In the genomic region with DNA sequence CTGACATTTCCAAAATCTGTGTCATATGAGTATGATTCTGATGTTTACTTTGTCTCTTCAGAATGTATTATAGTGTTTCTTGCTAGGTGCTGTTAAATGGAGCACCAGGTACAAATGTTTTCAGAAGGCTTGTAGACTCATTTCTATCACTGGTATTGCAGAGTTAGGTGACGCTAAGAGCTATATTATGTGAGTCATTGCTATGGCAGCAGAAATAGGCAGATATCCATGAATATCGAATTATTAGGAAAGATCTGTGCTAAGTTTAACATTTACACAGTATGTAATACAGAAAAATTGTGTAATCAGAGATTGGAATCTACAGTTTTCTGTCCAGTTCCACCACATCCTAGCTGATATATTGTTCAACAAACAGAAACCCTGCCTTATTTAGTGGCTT, we compare ENCODE assay signal across 24 cellular contexts.
"Had no signal": no experiment of that assay in that cellular context is flagged by ENCODE, and none has a peak within 500 bp of the region (broad histone marks: within the 10 kb centered on the region; RNA-seq: fewer than 3 reads in every experiment).

No MANE protein-coding gene starts in this region.

- H3K27ac Mint-ChIP-seq: endodermal cell; naive thymus-derived CD4-positive, alpha-beta T cell; nephron progenitor cell; stimulated activated memory B cell treated with anti-CD40 and anti-IgM and Interleukin-4, amounts not matched to agents 10 μg/mL and 1 μg/mL and 100 μg/mL, for 72 hours; stimulated activated naive CD8-positive, alpha-beta T cell treated with anti-CD3 and anti-CD28 coated beads, Interleukin-15, Interleukin-2, amounts not matched to agents 100 ng/mL and 50 ng/mL, for 24 hours had no signal

- H3K36me3 Mint-ChIP-seq: naive thymus-derived CD4-positive, alpha-beta T cell; stimulated activated memory B cell treated with anti-CD40 and anti-IgM and Interleukin-4, amounts not matched to agents 10 μg/mL and 1 μg/mL and 100 μg/mL, for 72 hours had no signal

- H3K79me2 ChIP-seq: parathyroid adenoma had no signal

- H3K9me3 Mint-ChIP-seq: endodermal cell, nephron progenitor cell had no signal

- DNase-seq: colonic mucosa; dermis blood vessel endothelial cell; effector CD4-positive, alpha-beta T cell; endodermal cell; glutamatergic neuron; left colon; left ventricle myocardium superior; mesendoderm; naive thymus-derived CD4-positive, alpha-beta T cell; nephron progenitor cell; psoas muscle; retina; right lobe of liver; spleen; stimulated activated CD4-positive, alpha-beta T cell treated with anti-CD3 and anti-CD28 coated beads, Interleukin-15, amount 100 ng/mL, for 24 hours; stimulated activated CD4-positive, alpha-beta T cell treated with anti-CD3 and anti-CD28 coated beads, Interleukin-1b, Interleukin-23, amount 100 ng/mL, for 48 hours; stimulated activated CD4-positive, alpha-beta T cell treated with anti-CD3 and anti-CD28 coated beads, Interleukin-4, amount 100 ng/mL, for 24 hours; tibial artery; upper lobe of left lung; uterus had no signal

- H3K9me3 ChIP-seq: colonic mucosa, gastroesophageal sphincter, psoas muscle, right lobe of liver, spleen, tibial artery, upper lobe of left lung, uterus had no signal

- H3K27me3 ChIP-seq: colonic mucosa, gastroesophageal sphincter, right lobe of liver, spleen, tibial artery, upper lobe of left lung, uterus had no signal

- H3K4me1 ChIP-seq: colonic mucosa, gastroesophageal sphincter, parathyroid adenoma, psoas muscle, right lobe of liver, spleen, tibial artery, upper lobe of left lung, uterus had no signal

- H3K27ac ChIP-seq: colonic mucosa, gastroesophageal sphincter, parathyroid adenoma, psoas muscle, right lobe of liver, spleen, tibial artery, upper lobe of left lung, uterus had no signal

- H3K9ac ChIP-seq: parathyroid adenoma had no signal

- H3K4me3 ChIP-seq: colonic mucosa, gastroesophageal sphincter, psoas muscle, right lobe of liver, spleen, tibial artery, upper lobe of left lung, uterus had no signal

- H2AFZ ChIP-seq: parathyroid adenoma had no signal

- H3K4me1 Mint-ChIP-seq: endodermal cell; naive thymus-derived CD4-positive, alpha-beta T cell; nephron progenitor cell; stimulated activated memory B cell treated with anti-CD40 and anti-IgM and Interleukin-4, amounts not matched to agents 10 μg/mL and 1 μg/mL and 100 μg/mL, for 72 hours had no signal

- H3K36me3 ChIP-seq: colonic mucosa, gastroesophageal sphincter, spleen, tibial artery, upper lobe of left lung, uterus had no signal

- H3K4me3 Mint-ChIP-seq: endodermal cell; naive thymus-derived CD4-positive, alpha-beta T cell; nephron progenitor cell; stimulated activated memory B cell treated with anti-CD40 and anti-IgM and Interleukin-4, amounts not matched to agents 10 μg/mL and 1 μg/mL and 100 μg/mL, for 72 hours; stimulated activated naive CD8-positive, alpha-beta T cell treated with anti-CD3 and anti-CD28 coated beads, Interleukin-15, Interleukin-2, amounts not matched to agents 100 ng/mL and 50 ng/mL, for 24 hours had no signal

- H3K27me3 Mint-ChIP-seq: naive thymus-derived CD4-positive, alpha-beta T cell; stimulated activated memory B cell treated with anti-CD40 and anti-IgM and Interleukin-4, amounts not matched to agents 10 μg/mL and 1 μg/mL and 100 μg/mL, for 72 hours; stimulated activated naive CD8-positive, alpha-beta T cell treated with anti-CD3 and anti-CD28 coated beads, Interleukin-15, Interleukin-2, amounts not matched to agents 100 ng/mL and 50 ng/mL, for 24 hours had no signal
